ENCODE assay signal across 22 cellular contexts in the genomic region with DNA sequence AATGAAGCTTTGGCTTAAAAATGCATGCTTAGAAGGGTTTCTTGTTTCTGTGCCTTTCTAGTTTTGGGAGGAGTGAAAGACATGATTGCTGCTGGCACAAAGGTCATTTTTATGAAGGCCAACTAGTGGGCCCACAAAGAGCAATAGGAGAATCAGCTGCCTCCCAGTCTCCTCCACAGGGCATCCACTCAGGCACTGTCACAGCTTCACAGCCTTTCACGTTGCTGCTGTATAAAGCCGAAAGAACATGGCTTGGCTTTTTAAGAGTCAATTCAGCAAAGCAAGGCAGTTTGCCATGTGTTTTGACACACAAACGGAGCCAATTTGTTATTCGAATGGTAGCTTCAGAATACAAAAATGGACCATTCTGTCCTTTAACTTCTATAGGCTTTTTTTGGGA.
"Had no signal": no experiment of that assay in that cellular context is flagged by ENCODE, and none has a peak within 500 bp of the region (broad histone marks: within the 10 kb centered on the region; RNA-seq: fewer than 3 reads in every experiment).

No MANE protein-coding gene starts in this region.

- H3K36me3 ChIP-seq: left ventricle myocardium inferior, pancreas, transverse colon, uterus had no signal

- H3K27ac ChIP-seq: left ventricle myocardium inferior, pancreas, transverse colon, uterus had no signal

- H3K27me3 ChIP-seq: pancreas, transverse colon, uterus had no signal

- H3K4me1 Mint-ChIP-seq: immature natural killer cell had no signal

- H3K4me3 ChIP-seq: left ventricle myocardium inferior, pancreas, transverse colon, uterus had no signal

- H3K4me1 ChIP-seq: pancreas, uterus had no signal

- H3K9me3 Mint-ChIP-seq: activated naive CD4-positive, alpha-beta T cell treated with anti-CD3 and anti-CD28 coated beads for 36 hours; activated naive CD8-positive, alpha-beta T cell treated with anti-CD3 and anti-CD28 coated beads, Interleukin-2, amount 10 ng/mL, durations not matched to agents 7 days and 5 days; immature natural killer cell; natural killer cell treated with Interleukin-12 subunit alpha and Interleukin-12 subunit beta and Interleukin-15 and Interleukin-18, amount 100 ng/mL, for 72 hours had no signal

- H3K4me3 Mint-ChIP-seq: activated naive CD4-positive, alpha-beta T cell treated with anti-CD3 and anti-CD28 coated beads for 36 hours; activated naive CD8-positive, alpha-beta T cell treated with anti-CD3 and anti-CD28 coated beads, Interleukin-2, amount 10 ng/mL, durations not matched to agents 7 days and 5 days; immature natural killer cell; natural killer cell treated with Interleukin-12 subunit alpha and Interleukin-12 subunit beta and Interleukin-15 and Interleukin-18, amount 100 ng/mL, for 72 hours had no signal

- H3K27ac Mint-ChIP-seq: activated naive CD4-positive, alpha-beta T cell treated with anti-CD3 and anti-CD28 coated beads for 36 hours; activated naive CD8-positive, alpha-beta T cell treated with anti-CD3 and anti-CD28 coated beads, Interleukin-2, amount 10 ng/mL, durations not matched to agents 7 days and 5 days; immature natural killer cell; natural killer cell treated with Interleukin-12 subunit alpha and Interleukin-12 subunit beta and Interleukin-15 and Interleukin-18, amount 100 ng/mL, for 72 hours had no signal

- H3K36me3 Mint-ChIP-seq: activated naive CD8-positive, alpha-beta T cell treated with anti-CD3 and anti-CD28 coated beads, Interleukin-2, amount 10 ng/mL, durations not matched to agents 7 days and 5 days; immature natural killer cell; natural killer cell treated with Interleukin-12 subunit alpha and Interleukin-12 subunit beta and Interleukin-15 and Interleukin-18, amount 100 ng/mL, for 72 hours had no signal

- H3K9me3 ChIP-seq: left ventricle myocardium inferior, pancreas, transverse colon, uterus had no signal

- DNase-seq: activated CD4-positive, alpha-beta T cell treated with anti-CD3 and anti-CD28 coated beads for 1 hour; activated CD4-positive, alpha-beta T cell treated with anti-CD3 and anti-CD28 coated beads, Interleukin-2, amount 50 U/mL, for 1 hour; activated effector memory CD4-positive, alpha-beta T cell treated with Interleukin-2 at 50 U/mL for 16 hours; activated naive CD4-positive, alpha-beta T cell treated with anti-CD3 and anti-CD28 coated beads for 36 hours; activated naive CD8-positive, alpha-beta T cell treated with anti-CD3 and anti-CD28 coated beads, Interleukin-2, amount 10 ng/mL, durations not matched to agents 7 days and 5 days; activated T-cell treated with anti-CD3 and anti-CD28 coated beads, Interleukin-2, amount 50 U/mL, for 48 hours; amniotic stem cell; cerebellar nuclear complex; cortex of kidney; erythroblast; foreskin fibroblast; immature natural killer cell; left ventricle myocardium inferior; pancreas; right cardiac atrium; stimulated activated CD4-positive, alpha-beta T cell treated with anti-CD3 and anti-CD28 coated beads, Interleukin-12 subunit alpha, Interleukin-12 subunit beta, amount 100 ng/mL, for 4 hours; stimulated activated CD4-positive, alpha-beta T cell treated with anti-CD3 and anti-CD28 coated beads, Interleukin-4, amount 100 ng/mL, for 4 hours; stimulated activated naive CD8-positive, alpha-beta T cell treated with anti-CD3 and anti-CD28 coated beads, Interleukin-15, Interleukin-2, amounts not matched to agents 100 U/mL and 50 U/mL, for 24 hours; T-helper 9 cell; transverse colon; uterus had no signal
